ENCODE assay signal across 13 cellular contexts in genomic region chr2:31337860-31338259, GRCh38.
DNase-seq lines count a peak whose midpoint lies in the region; ATAC-seq and TF ChIP-seq lines count a peak whose summit lies in the region.
"Had no signal": no experiment of that assay in that cellular context is flagged by ENCODE, and none has a peak within 500 bp of the region (broad histone marks: within the 10 kb centered on the region; RNA-seq: fewer than 3 reads in every experiment).

No MANE protein-coding gene starts in this region.

- no peak overlapping the region for H3K4me3 Mint-ChIP-seq in progenitor cell of endocrine pancreas (ENCODE audit: low read depth)
- H3K4me3 Mint-ChIP-seq: neural crest cell had no signal

- intact Hi-C loops in Right ventricle myocardium inferior (cut with DNase I): loop anchor here (10.0 kb wide), 2 partner anchors 163 to 473 kb away; no protein-coding TSS in a partner anchor

- H3K27me3 Mint-ChIP-seq in progenitor cell of endocrine pancreas: peaks cover 3% of the 10 kb centered on the region

- ATAC-seq in esophagus mucosa (peak; percentile 45), Right ventricle myocardium inferior (no peak), GM21423 (IDR thresholded peaks at IDR 0.05; ENCODE audit: unreplicated experiment) (no peak)
- ATAC-seq: heart right ventricle had no signal

- CTCF ChIA-PET in RWPE1 (lab: Yijun Ruan, JAX): no interaction called here

- H3K9me3 Mint-ChIP-seq in progenitor cell of endocrine pancreas (ENCODE audit: low read depth): no peaks in the 10 kb centered on the region
- H3K9me3 Mint-ChIP-seq: neural crest cell had no signal

- H3K27ac ChIP-seq in RWPE1: peak overlapping the region; percentile 82
- H3K27ac ChIP-seq: adrenal gland, heart right ventricle had no signal

- POLR2A ChIA-PET in RWPE1 (lab: Yijun Ruan, JAX; ENCODE audit: low non-redundant PET): no interaction called here

- H3K27ac Mint-ChIP-seq in progenitor cell of endocrine pancreas: no peak overlapping the region

- DNase-seq in GM04503 (ENCODE audit: low read depth) (peak; percentile 51), RWPE1 (ENCODE audit: low spot score) (peak; percentile 87), renal cortical epithelial cell (ENCODE audit: low read depth) (peak; percentile 43), progenitor cell of endocrine pancreas (ENCODE audit: low spot score, unreplicated experiment) (no peak), Right ventricle myocardium inferior (ENCODE audit: missing footprints) (no peak), NCI-H2196 treated with DMSO at 0.1 percent for 48 hours (lab: John Stamatoyannopoulos, UW; ENCODE audit: unreplicated experiment) (no peak)
- DNase-seq: activated T-cell treated with anti-CD3 and anti-CD28 coated beads for 4 hours, adrenal gland, heart right ventricle, NCI-H2081 treated with DMSO at 0.1 percent for 48 hours had no signal

- TF ChIP-seq CTCF in RWPE1 (conservative IDR thresholded peaks at IDR 0.05; ENCODE audit: low read depth) (no peak), progenitor cell of endocrine pancreas (IDR thresholded peaks at IDR 0.05; ENCODE audit: unreplicated experiment) (no peak)

- no peaks in the 10 kb centered on the region for H3K4me1 Mint-ChIP-seq in progenitor cell of endocrine pancreas (ENCODE audit: low read depth)
- H3K4me1 Mint-ChIP-seq: neural crest cell had no signal

- peaks cover 4% of the 10 kb centered on the region for H3K36me3 Mint-ChIP-seq in progenitor cell of endocrine pancreas (ENCODE audit: insufficient read depth)

Comparison
In these comparisons a context has a peak if more than half of its experiments do, and no peak if none do; other contexts are left out.
1. DNase-seq: peak in GM04503 (single experiment), RWPE1 (single experiment) and renal cortical epithelial cell (single experiment); none in progenitor cell of endocrine pancreas (single experiment), Right ventricle myocardium inferior (single experiment) and NCI-H2196 treated with DMSO at 0.1 percent for 48 hours (single experiment).